Comparison of ENCODE assay signal across 12 cellular contexts in the genomic region with DNA sequence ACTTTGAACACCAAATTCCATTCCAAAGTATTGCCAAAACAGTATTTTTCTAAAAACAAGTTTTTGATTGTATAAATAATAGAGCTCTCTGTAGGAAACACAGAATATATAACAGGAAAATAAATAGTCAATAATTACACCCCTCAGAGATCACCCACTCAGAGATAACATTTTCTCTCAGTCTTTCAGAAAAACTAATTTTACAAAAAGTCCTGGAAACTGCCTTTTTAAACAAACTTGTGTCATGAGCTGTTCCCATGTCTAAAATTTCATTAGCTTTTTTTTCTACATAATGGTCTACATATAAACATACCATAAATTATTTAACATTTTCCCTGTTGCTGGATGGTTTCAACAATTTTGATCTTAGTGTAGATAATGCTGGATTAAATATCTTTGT. TPM values are rescaled to one million over a fixed set of nuclear protein-coding genes. Genes with fewer than 3 reads are reported as not detected.
DNase-seq lines count a peak whose midpoint lies in the region; ATAC-seq and TF ChIP-seq lines count a peak whose summit lies in the region.
"Had no signal": no experiment of that assay in that cellular context is flagged by ENCODE, and none has a peak within 500 bp of the region (broad histone marks: within the 10 kb centered on the region; RNA-seq: fewer than 3 reads in every experiment).

No MANE protein-coding gene starts in this region.

- H2BK15ac ChIP-seq in neuronal stem cell (ENCODE audit: low read length) = no peak overlapping the region

- H3K27me3 Mint-ChIP-seq in CD8-positive, alpha-beta T cell (ENCODE audit: low read depth) = no peaks in the 10 kb centered on the region
- H3K27me3 Mint-ChIP-seq in chondrocyte (ENCODE audit: low read depth) = no peaks in the 10 kb centered on the region

- H4K8ac ChIP-seq in neuronal stem cell (ENCODE audit: low read depth, low read length) = no peak overlapping the region

- POLR2A ChIA-PET in CD8-positive, alpha-beta T cell (lab: Charles Lee) = interaction anchor here (1.1 kb wide), 1 partner anchor 425 kb away, joined by 7 read pairs; the partner anchor contains the start of gene MARCHF7

- no peak overlapping the region for H3K27ac ChIP-seq in CD8-positive, alpha-beta T cell (ENCODE audit: low read depth, low read length)
- H3K27ac ChIP-seq in HUES48 (ENCODE audit: low read depth, low read length) (peak overlapping the region; percentile 98), neuronal stem cell (replicated peaks; ENCODE audit: low read length) (no peak overlapping the region), caudate nucleus (ENCODE audit: low read depth, low read length) (no peak overlapping the region)

- no peak overlapping the region for H2AK5ac ChIP-seq in neuronal stem cell (ENCODE audit: low read depth, low read length)

- no peaks in the 10 kb centered on the region for H3K27me3 ChIP-seq in CD8-positive, alpha-beta T cell (ENCODE audit: insufficient read depth, low read length)
- H3K27me3 ChIP-seq in HUES48 (ENCODE audit: control insufficient read depth, insufficient read depth, low read length) = no peaks in the 10 kb centered on the region
- no peaks in the 10 kb centered on the region for H3K27me3 ChIP-seq in neuronal stem cell (ENCODE audit: control insufficient read depth in 3 of 3, insufficient read depth in 3 of 3, low read depth in 1 of 3, low read length in 3 of 3)
- H3K27me3 ChIP-seq: upper lobe of right lung had no signal

- H3K9ac ChIP-seq in HUES48 (ENCODE audit: low read depth, low read length) = no peak overlapping the region
- no peak overlapping the region for H3K9ac ChIP-seq in neuronal stem cell (ENCODE audit: low read depth, low read length, poor library complexity)

- no peaks in the 10 kb centered on the region for H3K9me3 Mint-ChIP-seq in CD8-positive, alpha-beta T cell
- no peaks in the 10 kb centered on the region for H3K9me3 Mint-ChIP-seq in chondrocyte (ENCODE audit: low read depth)

- H3K4me3 Mint-ChIP-seq in CD8-positive, alpha-beta T cell = peak overlapping the region; percentile 90
- H3K4me3 Mint-ChIP-seq in chondrocyte (ENCODE audit: unreplicated experiment) = no peak overlapping the region

- TF ChIP-seq CTCF in CD8-positive, alpha-beta T cell (IDR thresholded peaks at IDR 0.05) = no peak
- TF ChIP-seq CTCF in chondrocyte (IDR thresholded peaks at IDR 0.05) (no peak), GM13977 (IDR thresholded peaks at IDR 0.05; ENCODE audit: extremely low read depth, insufficient read depth, missing control alignments) (no peak)

- H3K14ac ChIP-seq in neuronal stem cell (ENCODE audit: low read length) = no peak overlapping the region

- H3K9me3 ChIP-seq in CD8-positive, alpha-beta T cell (ENCODE audit: low read length) = no peaks in the 10 kb centered on the region
- no peaks in the 10 kb centered on the region for H3K9me3 ChIP-seq in HUES48 (ENCODE audit: control insufficient read depth, insufficient read depth, low read length)
- H3K9me3 ChIP-seq in neuronal stem cell (replicated peaks in 1 of 2; ENCODE audit: control insufficient read depth in 2 of 2, insufficient read depth in 1 of 2, low read depth in 1 of 2, low read length in 2 of 2) = no peaks in the 10 kb centered on the region
- H3K9me3 ChIP-seq: prostate gland, upper lobe of right lung had no signal

- peaks cover 3% of the 10 kb centered on the region for H3K79me1 ChIP-seq in neuronal stem cell (ENCODE audit: low read depth, low read length)

- H3K4me1 ChIP-seq in CD8-positive, alpha-beta T cell (ENCODE audit: insufficient read depth, low read length) = peaks cover 18% of the 10 kb centered on the region
- H3K4me1 ChIP-seq in HUES48 (ENCODE audit: control insufficient read depth, insufficient read depth, low read length) (peaks cover 7% of the 10 kb centered on the region; the same call in 1 of the 2 replicates), neuronal stem cell (ENCODE audit: control insufficient read depth in 2 of 2, insufficient read depth in 1 of 2, low read depth in 1 of 2, low read length in 2 of 2) (peaks cover 4 to 5% of the 10 kb centered on the region in 2 donors)
- H3K4me1 ChIP-seq: prostate gland, upper lobe of right lung had no signal

- H3K36me3 ChIP-seq in CD8-positive, alpha-beta T cell (ENCODE audit: insufficient read depth, low read length) = peaks cover under 1% of the 10 kb centered on the region
- H3K36me3 ChIP-seq in HUES48 (ENCODE audit: control insufficient read depth, insufficient read depth, low read length) = no peaks in the 10 kb centered on the region
- peaks cover under 1 to 2% of the 10 kb centered on the region in 2 donors for H3K36me3 ChIP-seq in neuronal stem cell (replicated peaks in 1 of 2; ENCODE audit: control insufficient read depth in 2 of 2, insufficient read depth in 2 of 2, low read length in 2 of 2)
- H3K36me3 ChIP-seq: prostate gland, upper lobe of right lung had no signal

- H3K27ac Mint-ChIP-seq in CD8-positive, alpha-beta T cell = no peak overlapping the region
- peak overlapping the region; percentile 92 for H3K27ac Mint-ChIP-seq in chondrocyte (ENCODE audit: unreplicated experiment)

- H3K4me1 Mint-ChIP-seq in CD8-positive, alpha-beta T cell (ENCODE audit: low read depth) = peaks cover 32% of the 10 kb centered on the region
- H3K4me1 Mint-ChIP-seq in chondrocyte (ENCODE audit: low read depth) = peaks cover 38% of the 10 kb centered on the region

- no peak for ATAC-seq in CD8-positive, alpha-beta T cell

- H3K4me3 ChIP-seq in CD8-positive, alpha-beta T cell (ENCODE audit: low read depth, low read length) = no peak overlapping the region
- H3K4me3 ChIP-seq in HUES48 (ENCODE audit: low read depth, low read length) (no peak overlapping the region), neuronal stem cell (ENCODE audit: low read length in 2 of 2) (peak overlapping the region in 1 of 2 donors; percentile 73)

- H3K23ac ChIP-seq in neuronal stem cell (ENCODE audit: low read depth, low read length, poor library complexity) = no peak overlapping the region

- no peak for DNase-seq in CD8-positive, alpha-beta T cell
- DNase-seq in chondrocyte (ENCODE audit: low spot score) = no peak
- DNase-seq in neuronal stem cell (ENCODE audit: low spot score) = no peak
- no peak for DNase-seq in caudate nucleus (lab: John Stamatoyannopoulos, UW)
- DNase-seq in NOMO-1 treated with DMSO at 0.1 percent for 48 hours (lab: John Stamatoyannopoulos, UW; ENCODE audit: unreplicated experiment) = no peak
- DNase-seq in GM13977 (ENCODE audit: low spot score) = no peak
- DNase-seq: central memory CD4-positive, alpha-beta T cell; NCI-H526 treated with DMSO at 0.1 percent for 48 hours; T-helper 1 cell; upper lobe of right lung had no signal

- peaks cover 6% of the 10 kb centered on the region for H3K36me3 Mint-ChIP-seq in CD8-positive, alpha-beta T cell
- no peaks in the 10 kb centered on the region for H3K36me3 Mint-ChIP-seq in chondrocyte (ENCODE audit: low read depth)

- no peak overlapping the region for H2BK120ac ChIP-seq in neuronal stem cell (ENCODE audit: low read depth, low read length)

- CTCF ChIA-PET in CD8-positive, alpha-beta T cell (lab: Charles Lee) = interaction anchor here (0.8 kb wide), 1 partner anchor 656 kb away, joined by 3 read pairs; no protein-coding TSS in a partner anchor

- no peak overlapping the region for H3K18ac ChIP-seq in neuronal stem cell (ENCODE audit: low read length)

- intact Hi-C loops in CD8-positive, alpha-beta T cell (cut with DNase I, micrococcal nuclease) = loop anchor here (2.0 to 10.0 kb wide), 11 partner anchors 143 to 1877 kb away; partner anchors contain the start of genes TANK (in 2 of the 2), ACVR1 (in 1 of the 2), ACVR1C (in 1 of the 2) and CCDC148 (in 1 of the 2)

- no peak overlapping the region for H3K4me2 ChIP-seq in neuronal stem cell (ENCODE audit: insufficient read depth, low read length, poor library complexity, severe bottlenecking)

- H2BK12ac ChIP-seq in neuronal stem cell (ENCODE audit: low read length) = no peak overlapping the region

- no peak overlapping the region for H4K91ac ChIP-seq in neuronal stem cell (ENCODE audit: low read depth, low read length, poor library complexity)

- H2AFZ ChIP-seq in neuronal stem cell (ENCODE audit: low read length) = peak overlapping the region; percentile 94

- in situ Hi-C loops in GM13977 (cut with MboI; ENCODE audit: low pct_unique_long_range_greater_than_20kb, low sequenced_read_pairs, unreplicated experiment) = no loop called here

- no peak overlapping the region for H3K4ac ChIP-seq in neuronal stem cell (ENCODE audit: low read length)

- H2BK5ac ChIP-seq in neuronal stem cell (ENCODE audit: low read length) = no peak overlapping the region

RNA-seq across cellular contexts. Expression of gene WDSUB1, which starts 1.2 kb away (rescaled TPM):
- 1 to 10 TPM; 3.6 to 4.6 TPM for total RNA-seq in CD8-positive, alpha-beta T cell
- total RNA-seq in chondrocyte = 6.6 to 10.0 TPM (median 9.3 TPM) in 3 replicates
- polyA plus RNA-seq in neuronal stem cell (2013, experiment 1 of 2) = 8.6 TPM
- polyA plus RNA-seq in neuronal stem cell (2013, experiment 2 of 2) = 8.5 TPM
